In genomic region chr2:219769044-219770030, GRCh38 we compare ENCODE assay signal across 17 cellular contexts.
A peak's percentile ranks its signal among the peaks of the same experiment; 100 is the strongest.
DNase-seq lines count a peak whose midpoint lies in the region; ATAC-seq and TF ChIP-seq lines count a peak whose summit lies in the region.
"Had no signal": no experiment of that assay in that cellular context is flagged by ENCODE, and none has a peak within 500 bp of the region (broad histone marks: within the 10 kb centered on the region; RNA-seq: fewer than 3 reads in every experiment).

No MANE protein-coding gene starts in this region.

- H3K79me2 ChIP-seq in neural progenitor cell (ENCODE audit: low read depth): no peaks in the 10 kb centered on the region
- no peaks in the 10 kb centered on the region for H3K79me2 ChIP-seq in smooth muscle cell (ENCODE audit: low read depth)

- H3K9me3 Mint-ChIP-seq in neural progenitor cell: peaks cover 5% of the 10 kb centered on the region
- peaks cover 0 to 14% (median 3%) of the 10 kb centered on the region in 11 donors for H3K9me3 Mint-ChIP-seq in naive thymus-derived CD4-positive, alpha-beta T cell

- no peak for TF ChIP-seq CTCF in WERI-Rb-1 (IDR thresholded peaks at IDR 0.05; ENCODE audit: low read depth, low read length)
- no peak for TF ChIP-seq CTCF in gastroesophageal sphincter (IDR thresholded peaks at IDR 0.05)
- no peak for TF ChIP-seq CTCF in neural progenitor cell (IDR thresholded peaks at IDR 0.05)
- TF ChIP-seq CTCF in smooth muscle cell (IDR thresholded peaks at IDR 0.05; ENCODE audit: borderline replicate concordance, insufficient read depth, poor library complexity, severe bottlenecking): no peak

- WGBS in gastroesophageal sphincter (ENCODE audit: low coverage in 1 of 2), 2 donors: 23 to 74% methylated on average over 7 to 18 of the region's 19 CpGs
- WGBS in smooth muscle cell (ENCODE audit: low lambda C conversion rate): 83% methylated on average over 19 of the region's 19 CpGs

- H3K4me3 ChIP-seq in WERI-Rb-1 (ENCODE audit: low read depth, low read length): no peak overlapping the region
- no peak overlapping the region for H3K4me3 ChIP-seq in gastroesophageal sphincter
- H3K4me3 ChIP-seq in neural progenitor cell: no peak overlapping the region
- H3K4me3 ChIP-seq in smooth muscle cell: no peak overlapping the region
- no peak overlapping the region for H3K4me3 ChIP-seq in naive thymus-derived CD4-positive, alpha-beta T cell (ENCODE audit: low read length)
- H3K4me3 ChIP-seq: stomach had no signal

- H3K4me3 Mint-ChIP-seq in neural progenitor cell: no peak overlapping the region
- no peak overlapping the region for H3K4me3 Mint-ChIP-seq in naive thymus-derived CD4-positive, alpha-beta T cell
- H3K4me3 Mint-ChIP-seq: activated CD8-positive, alpha-beta memory T cell treated with anti-CD3 and anti-CD28 coated beads, Interleukin-2, amount 10 ng/mL, durations not matched to agents 7 days and 5 days; activated naive CD8-positive, alpha-beta T cell treated with anti-CD3 and anti-CD28 coated beads, Interleukin-2, amount 10 ng/mL, durations not matched to agents 7 days and 5 days had no signal

- H3F3A ChIP-seq in neural progenitor cell (ENCODE audit: low read depth) (peaks cover 5% of the 10 kb centered on the region), smooth muscle cell (ENCODE audit: low read depth) (no peaks in the 10 kb centered on the region)

- H3K4me2 ChIP-seq in neural progenitor cell (no peak overlapping the region), smooth muscle cell (no peak overlapping the region)

- H2AFZ ChIP-seq in neural progenitor cell (replicated peaks): peak overlapping the region; percentile 11
- H2AFZ ChIP-seq in smooth muscle cell (ENCODE audit: low read depth): no peak overlapping the region

- H3K27me3 Mint-ChIP-seq in neural progenitor cell (ENCODE audit: insufficient read depth, low read depth): peaks cover 2% of the 10 kb centered on the region
- H3K27me3 Mint-ChIP-seq in naive thymus-derived CD4-positive, alpha-beta T cell: peaks cover 0 to 21% (median 11%) of the 10 kb centered on the region in 5 donors
- H3K27me3 Mint-ChIP-seq: activated CD8-positive, alpha-beta memory T cell treated with anti-CD3 and anti-CD28 coated beads, Interleukin-2, amount 10 ng/mL, durations not matched to agents 7 days and 5 days; activated naive CD8-positive, alpha-beta T cell treated with anti-CD3 and anti-CD28 coated beads, Interleukin-2, amount 10 ng/mL, durations not matched to agents 7 days and 5 days had no signal

- H4K20me1 ChIP-seq in neural progenitor cell (ENCODE audit: low read depth) (no peaks in the 10 kb centered on the region), smooth muscle cell (ENCODE audit: low read depth) (no peaks in the 10 kb centered on the region)

- H3K27me3 ChIP-seq in WERI-Rb-1 (ENCODE audit: insufficient read depth, low read depth, severe bottlenecking) (no peaks in the 10 kb centered on the region), gastroesophageal sphincter (no peaks in the 10 kb centered on the region), neural progenitor cell (no peaks in the 10 kb centered on the region), smooth muscle cell (ENCODE audit: low read depth) (no peaks in the 10 kb centered on the region)
- no peaks in the 10 kb centered on the region for H3K27me3 ChIP-seq in naive thymus-derived CD4-positive, alpha-beta T cell (ENCODE audit: control insufficient read depth in 2 of 2, insufficient read depth in 2 of 2, low read length in 2 of 2)
- H3K27me3 ChIP-seq: BE2C had no signal

- H3K4me1 ChIP-seq in gastroesophageal sphincter (peaks cover 0 to 11% (median 0%) of the 10 kb centered on the region in 3 donors), neural progenitor cell (peaks cover 7% of the 10 kb centered on the region), smooth muscle cell (ENCODE audit: low read depth) (no peaks in the 10 kb centered on the region)
- no peaks in the 10 kb centered on the region for H3K4me1 ChIP-seq in naive thymus-derived CD4-positive, alpha-beta T cell (ENCODE audit: control insufficient read depth in 2 of 2, insufficient read depth in 2 of 2, low read length in 2 of 2)
- H3K4me1 ChIP-seq: BE2C had no signal

- TF ChIP-seq EP300 in gastroesophageal sphincter (IDR thresholded peaks at IDR 0.05): no peak

- TF ChIP-seq POLR2A in gastroesophageal sphincter (IDR thresholded peaks at IDR 0.05): no peak

- H3K36me3 Mint-ChIP-seq in neural progenitor cell: no peaks in the 10 kb centered on the region
- peaks cover 0 to 4% (median 0%) of the 10 kb centered on the region in 5 donors for H3K36me3 Mint-ChIP-seq in naive thymus-derived CD4-positive, alpha-beta T cell
- H3K36me3 Mint-ChIP-seq: activated CD8-positive, alpha-beta memory T cell treated with anti-CD3 and anti-CD28 coated beads, Interleukin-2, amount 10 ng/mL, durations not matched to agents 7 days and 5 days; activated naive CD8-positive, alpha-beta T cell treated with anti-CD3 and anti-CD28 coated beads, Interleukin-2, amount 10 ng/mL, durations not matched to agents 7 days and 5 days had no signal

- no peak overlapping the region for H3K9ac ChIP-seq in neural progenitor cell
- H3K9ac ChIP-seq in smooth muscle cell (ENCODE audit: low read depth): no peak overlapping the region

- H3K4me1 Mint-ChIP-seq in neural progenitor cell: peaks cover 12% of the 10 kb centered on the region
- H3K4me1 Mint-ChIP-seq in naive thymus-derived CD4-positive, alpha-beta T cell: no peaks in the 10 kb centered on the region
- H3K4me1 Mint-ChIP-seq: activated CD8-positive, alpha-beta memory T cell treated with anti-CD3 and anti-CD28 coated beads, Interleukin-2, amount 10 ng/mL, durations not matched to agents 7 days and 5 days; activated naive CD8-positive, alpha-beta T cell treated with anti-CD3 and anti-CD28 coated beads, Interleukin-2, amount 10 ng/mL, durations not matched to agents 7 days and 5 days had no signal

- H3K27ac Mint-ChIP-seq in neural progenitor cell: no peak overlapping the region
- no peak overlapping the region for H3K27ac Mint-ChIP-seq in naive thymus-derived CD4-positive, alpha-beta T cell
- H3K27ac Mint-ChIP-seq: activated CD8-positive, alpha-beta memory T cell treated with anti-CD3 and anti-CD28 coated beads, Interleukin-2, amount 10 ng/mL, durations not matched to agents 7 days and 5 days; activated naive CD8-positive, alpha-beta T cell treated with anti-CD3 and anti-CD28 coated beads, Interleukin-2, amount 10 ng/mL, durations not matched to agents 7 days and 5 days had no signal

- no peaks in the 10 kb centered on the region for H3K36me3 ChIP-seq in WERI-Rb-1
- H3K36me3 ChIP-seq in gastroesophageal sphincter: no peaks in the 10 kb centered on the region
- H3K36me3 ChIP-seq in neural progenitor cell: no peaks in the 10 kb centered on the region
- H3K36me3 ChIP-seq in smooth muscle cell (ENCODE audit: low read depth): no peaks in the 10 kb centered on the region
- no peaks in the 10 kb centered on the region for H3K36me3 ChIP-seq in naive thymus-derived CD4-positive, alpha-beta T cell (ENCODE audit: control insufficient read depth in 2 of 3, insufficient read depth in 3 of 3, low read length in 3 of 3)
- H3K36me3 ChIP-seq: BE2C, stomach had no signal

- DNase-seq in AG20443 (ENCODE audit: low spot score) (peak; percentile 50), WERI-Rb-1 (peak; percentile 18), neural progenitor cell (ENCODE audit: low spot score) (no peak), smooth muscle cell (lab: John Stamatoyannopoulos, UW; ENCODE audit: unreplicated experiment) (no peak)
- no peak for DNase-seq in naive thymus-derived CD4-positive, alpha-beta T cell
- DNase-seq: activated CD8-positive, alpha-beta memory T cell treated with anti-CD3 and anti-CD28 coated beads, Interleukin-2, amount 10 ng/mL, durations not matched to agents 7 days and 5 days; activated naive CD8-positive, alpha-beta T cell treated with anti-CD3 and anti-CD28 coated beads, Interleukin-2, amount 10 ng/mL, durations not matched to agents 7 days and 5 days; BE2C; effector memory CD4-positive, alpha-beta T cell; hippocampal formation; midbrain; NCI-H1092; NCI-H526; stomach had no signal

- CTCF ChIA-PET in naive thymus-derived CD4-positive, alpha-beta T cell (lab: Charles Lee): no interaction called here

- H3K9me3 ChIP-seq in WERI-Rb-1 (ENCODE audit: severe bottlenecking) (peaks cover 4% of the 10 kb centered on the region), gastroesophageal sphincter (no peaks in the 10 kb centered on the region), neural progenitor cell (ENCODE audit: low read depth) (no peaks in the 10 kb centered on the region), smooth muscle cell (replicated peaks; ENCODE audit: low read depth) (no peaks in the 10 kb centered on the region)
- no peaks in the 10 kb centered on the region for H3K9me3 ChIP-seq in naive thymus-derived CD4-positive, alpha-beta T cell (ENCODE audit: control insufficient read depth in 2 of 3, low read length in 3 of 3)
- H3K9me3 ChIP-seq: BE2C, stomach had no signal

- POLR2A ChIA-PET in naive thymus-derived CD4-positive, alpha-beta T cell (lab: Charles Lee): no interaction called here

- ATAC-seq in gastroesophageal sphincter (peak; percentile 73), HG02970 (IDR thresholded peaks at IDR 0.05; ENCODE audit: low FRiP score, unreplicated experiment) (no peak), GM21619 (IDR thresholded peaks at IDR 0.05; ENCODE audit: unreplicated experiment) (no peak)
- no peak for ATAC-seq in naive thymus-derived CD4-positive, alpha-beta T cell
- ATAC-seq: activated CD8-positive, alpha-beta memory T cell treated with anti-CD3 and anti-CD28 coated beads, Interleukin-2, amount 10 ng/mL, durations not matched to agents 7 days and 5 days had no signal

- no peak overlapping the region for H3K27ac ChIP-seq in WERI-Rb-1
- no peak overlapping the region for H3K27ac ChIP-seq in gastroesophageal sphincter
- H3K27ac ChIP-seq in neural progenitor cell: no peak overlapping the region
- H3K27ac ChIP-seq in smooth muscle cell (ENCODE audit: low read depth): no peak overlapping the region
- no peak overlapping the region for H3K27ac ChIP-seq in naive thymus-derived CD4-positive, alpha-beta T cell (ENCODE audit: low read depth, low read length)

- intact Hi-C loops in naive thymus-derived CD4-positive, alpha-beta T cell (cut with micrococcal nuclease): no loop called here

Comparison
In these comparisons a context has a peak if more than half of its experiments do, and no peak if none do; other contexts are left out.
1. DNase-seq: peak in AG20443 (single experiment) and WERI-Rb-1 (single experiment); none in neural progenitor cell (single experiment), smooth muscle cell (single experiment) and naive thymus-derived CD4-positive, alpha-beta T cell (0 of 9).